In genomic region chr16:89200124-89200849, GRCh38 we compare ENCODE assay signal across 9 cellular contexts. TPM values are rescaled to one million over a fixed set of nuclear protein-coding genes. Genes with fewer than 3 reads are reported as not detected.
DNase-seq lines count a peak whose midpoint lies in the region; ATAC-seq, FAIRE-seq and TF ChIP-seq lines count a peak whose summit lies in the region.
"Had no signal": no experiment of that assay in that cellular context is flagged by ENCODE, and none has a peak within 500 bp of the region (broad histone marks: within the 10 kb centered on the region; RNA-seq: fewer than 3 reads in every experiment).

SLC22A31 (minus strand) TSS chr16:89200537; CDS start chr16:89200501, 36 bp downstream.

- peak within 1 kb of the TSS; percentile 81 for H3K56ac ChIP-seq in mesendoderm (ENCODE audit: low read length)

- H3K27me3 Mint-ChIP-seq in activated naive CD8-positive, alpha-beta T cell treated with anti-CD3 and anti-CD28 coated beads, Interleukin-2, amount 50 U/mL, for 24 hours, result peaks cover 39% of the 10 kb centered on the region

- H3K79me1 ChIP-seq in mesendoderm (ENCODE audit: low read length), result no peaks in the 10 kb centered on the region

- no peaks in the 10 kb centered on the region for H3K36me3 ChIP-seq in mesendoderm (ENCODE audit: control insufficient read depth, insufficient read depth, low read length)

- H3K4me2 ChIP-seq in A549 (peak within 1 kb of the TSS; percentile 100), mesendoderm (ENCODE audit: low read length) (peak within 1 kb of the TSS; percentile 91)

- peak within 1 kb of the TSS; percentile 11 for H3K4me3 Mint-ChIP-seq in activated naive CD8-positive, alpha-beta T cell treated with anti-CD3 and anti-CD28 coated beads, Interleukin-2, amount 50 U/mL, for 24 hours

- H3K4ac ChIP-seq in mesendoderm (ENCODE audit: low read depth, low read length), result no peak within 1 kb of the TSS

- H3K9me3 Mint-ChIP-seq in activated naive CD8-positive, alpha-beta T cell treated with anti-CD3 and anti-CD28 coated beads, Interleukin-2, amount 50 U/mL, for 24 hours, result no peaks in the 10 kb centered on the region

- DNase-seq in A549 (ENCODE audit: low read depth in 1 of 2, low spot score in 1 of 2), result no peak
- peak; percentile 8 for DNase-seq in ELR (ENCODE audit: low read depth)
- DNase-seq in activated naive CD8-positive, alpha-beta T cell treated with anti-CD3 and anti-CD28 coated beads, Interleukin-2, amount 50 U/mL, for 24 hours, result no peak
- DNase-seq in mesendoderm, result peak; percentile 28
- no peak for DNase-seq in AG20443 (ENCODE audit: low spot score)
- DNase-seq in RWPE1 (ENCODE audit: low spot score), result no peak
- DNase-seq: stimulated activated CD8-positive, alpha-beta memory T cell treated with anti-CD3 and anti-CD28 coated beads, Interleukin-4, amount 100 ng/mL, for 48 hours had no signal

- TF ChIP-seq POLR2A in A549 (IDR thresholded peaks at IDR 0.05; ENCODE audit: low read length), result no peak

- H4K5ac ChIP-seq in mesendoderm (ENCODE audit: low read length), result no peak within 1 kb of the TSS

- no peak within 1 kb of the TSS for H4K8ac ChIP-seq in mesendoderm (ENCODE audit: low read depth, low read length)

- POLR2A ChIA-PET in A549 (lab: Yijun Ruan, JAX) (no interaction called here), RWPE1 (lab: Yijun Ruan, JAX; ENCODE audit: low non-redundant PET) (no interaction called here)

- peaks cover 12% of the 10 kb centered on the region for H3K27me3 ChIP-seq in mesendoderm (ENCODE audit: insufficient read depth, low read length, poor library complexity)

- 62% methylated on average over 25 of the region's 28 CpGs for WGBS in A549 (ENCODE audit: missing lambda C conversion rate)
- WGBS in mesendoderm (ENCODE audit: extremely low coverage, insufficient coverage, low lambda C conversion rate), result no CpG with 5 or more reads among the region's 28 CpGs

- no peak for FAIRE-seq in A549 (lab: Jason Lieb, UNC)

- peak within 1 kb of the TSS; percentile 20 for H3K18ac ChIP-seq in mesendoderm (ENCODE audit: low read length)

- no peak within 1 kb of the TSS for H3K27ac Mint-ChIP-seq in activated naive CD8-positive, alpha-beta T cell treated with anti-CD3 and anti-CD28 coated beads, Interleukin-2, amount 50 U/mL, for 24 hours

- H3K27ac ChIP-seq in A549 (peak within 1 kb of the TSS; percentile 36 to 77; a peak in 5 of 6 replicates), mesendoderm (ENCODE audit: low read depth, low read length) (no peak within 1 kb of the TSS), RWPE1 (no peak within 1 kb of the TSS)

- no peak for ATAC-seq in A549
- ATAC-seq in activated naive CD8-positive, alpha-beta T cell treated with anti-CD3 and anti-CD28 coated beads, Interleukin-2, amount 50 U/mL, for 24 hours, result no peak
- ATAC-seq in HG03460 (IDR thresholded peaks at IDR 0.05; ENCODE audit: unreplicated experiment), result no peak
- no peak for ATAC-seq in GM18873 (IDR thresholded peaks at IDR 0.05; ENCODE audit: low FRiP score, unreplicated experiment)

- CTCF ChIA-PET in A549 (lab: Yijun Ruan, JAX), result no interaction called here
- CTCF ChIA-PET in RWPE1 (lab: Yijun Ruan, JAX), result interaction anchor here (0.6 kb wide), 1 partner anchor 40 kb away, joined by 3 read pairs; no protein-coding TSS in a partner anchor

- no peak within 1 kb of the TSS for H2BK120ac ChIP-seq in mesendoderm (ENCODE audit: low read depth, low read length)

- no peak within 1 kb of the TSS for H2AK5ac ChIP-seq in mesendoderm (ENCODE audit: low read length)

- H3K36me3 Mint-ChIP-seq in activated naive CD8-positive, alpha-beta T cell treated with anti-CD3 and anti-CD28 coated beads, Interleukin-2, amount 50 U/mL, for 24 hours (ENCODE audit: low read depth), result peaks cover 2% of the 10 kb centered on the region

- H2BK15ac ChIP-seq in mesendoderm (replicated peaks; ENCODE audit: low read depth), result no peak within 1 kb of the TSS

- no peaks in the 10 kb centered on the region for H3K79me2 ChIP-seq in mesendoderm (ENCODE audit: control insufficient read depth, insufficient read depth, low read length)

- H2BK5ac ChIP-seq in mesendoderm (ENCODE audit: low read length), result no peak within 1 kb of the TSS

- TF ChIP-seq RAD21 in A549 (conservative IDR thresholded peaks at IDR 0.05 in 1 of 2, IDR thresholded peaks at IDR 0.05 in 1 of 2), result no peak

- H3K9ac ChIP-seq in mesendoderm (ENCODE audit: low read length), result peak within 1 kb of the TSS; percentile 61

- H3K4me1 ChIP-seq in A549 (peaks cover 8% of the 10 kb centered on the region), mesendoderm (ENCODE audit: control insufficient read depth, low read depth, low read length) (no peaks in the 10 kb centered on the region)

- peak within 1 kb of the TSS; percentile 62 for H3K4me3 ChIP-seq in A549
- peak within 1 kb of the TSS; percentile 40 for H3K4me3 ChIP-seq in mesendoderm (ENCODE audit: low read length)

- no peak for TF ChIP-seq EP300 in A549 (IDR thresholded peaks at IDR 0.05)

- TF ChIP-seq CTCF in A549 (IDR thresholded peaks at IDR 0.05), result no peak
- no peak for TF ChIP-seq CTCF in RWPE1 (conservative IDR thresholded peaks at IDR 0.05; ENCODE audit: low read depth)

- peaks cover 15% of the 10 kb centered on the region for H3K4me1 Mint-ChIP-seq in activated naive CD8-positive, alpha-beta T cell treated with anti-CD3 and anti-CD28 coated beads, Interleukin-2, amount 50 U/mL, for 24 hours

- peaks cover 5% of the 10 kb centered on the region; the same call in 1 of the 3 replicates for H3K9me3 ChIP-seq in A549

- H3K23ac ChIP-seq in mesendoderm (ENCODE audit: low read length), result peak within 1 kb of the TSS; percentile 9

TF ChIP-seq in A549, 52 proteins besides CTCF, POLR2A, EP300 and RAD21:
- TF ChIP-seq EHF (CRISPR knock-in tag; IDR thresholded peaks at IDR 0.05) (no peak), JUNB (IDR thresholded peaks at IDR 0.05) (no peak), ZC3H11A (IDR thresholded peaks at IDR 0.05) (no peak)

RNA-seq across cellular contexts. Expression of gene SLC22A31, which starts in this region (rescaled TPM):
- polyA plus RNA-seq in A549 (2011; rRNA removed), result 0.36 and 0.42 TPM in 2 replicates
- polyA plus RNA-seq in A549 (2012; cell fraction: cytosol; rRNA removed), result 0.67 and 1.2 TPM in 2 replicates
- 15.1 and 16.4 TPM in 2 replicates for polyA plus RNA-seq in A549 (2012; cell fraction: nucleus; rRNA removed)
- 0.77 to 1.1 TPM (median 0.98 TPM) in 3 replicates for polyA plus RNA-seq in A549 (2017; fragmentation: RNase III; extraction: RNeasy Plus Mini Kit Qiagen cat#74134 plus additional on column Dnase treatment)
- polyA minus RNA-seq in A549 (2011; rRNA and poly(A)+ RNA removed), result 0.15 TPM in 1 of 2 replicates, not detected in the other
- polyA plus RNA-seq in mesendoderm (2013, experiment 1 of 2), result 2.1 TPM
- polyA plus RNA-seq in mesendoderm (2013, experiment 2 of 2), result 2.1 TPM

Comparison
In these comparisons a context has a peak if more than half of its experiments do, and no peak if none do; other contexts are left out.
1. DNase-seq: peak in ELR (single experiment) and mesendoderm (single experiment); none in A549 (0 of 2), activated naive CD8-positive, alpha-beta T cell treated with anti-CD3 and anti-CD28 coated beads, Interleukin-2, amount 50 U/mL, for 24 hours (single experiment), AG20443 (single experiment) and RWPE1 (single experiment).
2. H3K27ac ChIP-seq: peak in A549 (2 of 2); none in mesendoderm (single experiment) and RWPE1 (single experiment).